ENCODE assay signal across 1 cellular context in the genomic region with DNA sequence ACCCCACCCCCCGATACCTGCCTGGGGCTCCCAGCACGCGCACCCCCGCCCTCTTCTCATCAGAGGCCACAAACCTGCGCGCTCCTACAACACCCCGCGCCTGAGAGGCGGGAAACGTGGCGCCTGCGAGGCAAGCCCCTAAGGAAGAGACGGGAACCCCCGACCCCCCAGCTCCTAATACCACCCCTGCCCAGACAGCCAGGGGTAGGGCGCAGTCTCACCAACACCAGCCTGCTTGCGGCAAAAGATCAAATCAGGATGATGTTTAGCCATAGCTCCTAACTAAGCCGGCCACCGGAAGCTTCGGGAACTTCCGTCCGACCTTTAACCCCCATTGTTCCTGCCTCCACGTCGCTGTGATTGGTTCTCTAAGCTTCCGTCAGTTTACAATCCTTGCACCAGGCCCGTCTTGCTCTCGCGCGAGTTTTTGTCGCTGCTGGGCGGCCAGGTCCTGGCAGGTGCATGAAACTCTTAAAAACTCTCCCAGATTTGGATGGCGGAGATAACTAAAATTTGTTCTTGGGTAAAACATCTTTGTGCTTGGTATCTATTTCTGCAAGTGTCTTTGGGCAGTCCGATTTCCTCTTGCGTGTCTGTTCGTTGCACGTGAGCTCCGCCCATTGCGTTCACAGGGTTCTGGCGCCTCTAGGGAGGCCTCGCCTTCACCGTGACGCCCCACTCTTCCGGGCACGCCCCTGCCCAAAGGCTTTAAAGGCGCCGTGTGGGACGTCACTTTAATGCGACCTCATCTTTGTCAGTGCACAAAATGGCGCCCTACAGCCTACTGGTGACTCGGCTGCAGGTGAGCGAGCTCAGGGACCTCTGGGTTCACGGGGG.
TF ChIP-seq lines count a peak whose summit lies in the region.

A gene (plus strand): TSS at position 737 of the 837 bp plus-strand sequence. CDS start 30 bp downstream, at position 767.
A gene with protein sequence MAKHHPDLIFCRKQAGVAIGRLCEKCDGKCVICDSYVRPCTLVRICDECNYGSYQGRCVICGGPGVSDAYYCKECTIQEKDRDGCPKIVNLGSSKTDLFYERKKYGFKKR (minus strand): TSS at position 312 of the 837 bp plus-strand sequence. CDS start 39 bp downstream, at position 273.

TF ChIP-seq in HepG2, 621 proteins besides CTCF, POLR2A, EP300 and RAD21 (continued from another document and continues in another):
- TF ChIP-seq, protein P1, sequence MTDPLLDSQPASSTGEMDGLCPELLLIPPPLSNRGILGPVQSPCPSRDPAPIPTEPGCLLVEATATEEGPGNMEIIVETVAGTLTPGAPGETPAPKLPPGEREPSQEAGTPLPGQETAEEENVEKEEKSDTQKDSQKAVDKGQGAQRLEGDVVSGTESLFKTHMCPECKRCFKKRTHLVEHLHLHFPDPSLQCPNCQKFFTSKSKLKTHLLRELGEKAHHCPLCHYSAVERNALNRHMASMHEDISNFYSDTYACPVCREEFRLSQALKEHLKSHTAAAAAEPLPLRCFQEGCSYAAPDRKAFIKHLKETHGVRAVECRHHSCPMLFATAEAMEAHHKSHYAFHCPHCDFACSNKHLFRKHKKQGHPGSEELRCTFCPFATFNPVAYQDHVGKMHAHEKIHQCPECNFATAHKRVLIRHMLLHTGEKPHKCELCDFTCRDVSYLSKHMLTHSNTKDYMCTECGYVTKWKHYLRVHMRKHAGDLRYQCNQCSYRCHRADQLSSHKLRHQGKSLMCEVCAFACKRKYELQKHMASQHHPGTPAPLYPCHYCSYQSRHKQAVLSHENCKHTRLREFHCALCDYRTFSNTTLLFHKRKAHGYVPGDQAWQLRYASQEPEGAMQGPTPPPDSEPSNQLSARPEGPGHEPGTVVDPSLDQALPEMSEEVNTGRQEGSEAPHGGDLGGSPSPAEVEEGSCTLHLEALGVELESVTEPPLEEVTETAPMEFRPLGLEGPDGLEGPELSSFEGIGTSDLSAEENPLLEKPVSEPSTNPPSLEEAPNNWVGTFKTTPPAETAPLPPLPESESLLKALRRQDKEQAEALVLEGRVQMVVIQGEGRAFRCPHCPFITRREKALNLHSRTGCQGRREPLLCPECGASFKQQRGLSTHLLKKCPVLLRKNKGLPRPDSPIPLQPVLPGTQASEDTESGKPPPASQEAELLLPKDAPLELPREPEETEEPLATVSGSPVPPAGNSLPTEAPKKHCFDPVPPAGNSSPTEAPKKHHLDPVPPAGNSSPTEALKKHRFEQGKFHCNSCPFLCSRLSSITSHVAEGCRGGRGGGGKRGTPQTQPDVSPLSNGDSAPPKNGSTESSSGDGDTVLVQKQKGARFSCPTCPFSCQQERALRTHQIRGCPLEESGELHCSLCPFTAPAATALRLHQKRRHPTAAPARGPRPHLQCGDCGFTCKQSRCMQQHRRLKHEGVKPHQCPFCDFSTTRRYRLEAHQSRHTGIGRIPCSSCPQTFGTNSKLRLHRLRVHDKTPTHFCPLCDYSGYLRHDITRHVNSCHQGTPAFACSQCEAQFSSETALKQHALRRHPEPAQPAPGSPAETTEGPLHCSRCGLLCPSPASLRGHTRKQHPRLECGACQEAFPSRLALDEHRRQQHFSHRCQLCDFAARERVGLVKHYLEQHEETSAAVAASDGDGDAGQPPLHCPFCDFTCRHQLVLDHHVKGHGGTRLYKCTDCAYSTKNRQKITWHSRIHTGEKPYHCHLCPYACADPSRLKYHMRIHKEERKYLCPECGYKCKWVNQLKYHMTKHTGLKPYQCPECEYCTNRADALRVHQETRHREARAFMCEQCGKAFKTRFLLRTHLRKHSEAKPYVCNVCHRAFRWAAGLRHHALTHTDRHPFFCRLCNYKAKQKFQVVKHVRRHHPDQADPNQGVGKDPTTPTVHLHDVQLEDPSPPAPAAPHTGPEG (CRISPR knock-in tag; IDR thresholded peaks at IDR 0.05): no peak
- TF ChIP-seq, protein P2, sequence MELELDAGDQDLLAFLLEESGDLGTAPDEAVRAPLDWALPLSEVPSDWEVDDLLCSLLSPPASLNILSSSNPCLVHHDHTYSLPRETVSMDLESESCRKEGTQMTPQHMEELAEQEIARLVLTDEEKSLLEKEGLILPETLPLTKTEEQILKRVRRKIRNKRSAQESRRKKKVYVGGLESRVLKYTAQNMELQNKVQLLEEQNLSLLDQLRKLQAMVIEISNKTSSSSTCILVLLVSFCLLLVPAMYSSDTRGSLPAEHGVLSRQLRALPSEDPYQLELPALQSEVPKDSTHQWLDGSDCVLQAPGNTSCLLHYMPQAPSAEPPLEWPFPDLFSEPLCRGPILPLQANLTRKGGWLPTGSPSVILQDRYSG (CRISPR knock-in tag; IDR thresholded peaks at IDR 0.05): 0 out of 2 replicates have a peak, but pooled peaks have one; percentile 48
- TF ChIP-seq SP1 (IDR thresholded peaks at IDR 0.05): peak; percentile 49; the same call in 1 of the 2 replicates
- TF ChIP-seq SP1 (CRISPR knock-in tag; IDR thresholded peaks at IDR 0.05): peak; percentile 98
- TF ChIP-seq, protein P3, sequence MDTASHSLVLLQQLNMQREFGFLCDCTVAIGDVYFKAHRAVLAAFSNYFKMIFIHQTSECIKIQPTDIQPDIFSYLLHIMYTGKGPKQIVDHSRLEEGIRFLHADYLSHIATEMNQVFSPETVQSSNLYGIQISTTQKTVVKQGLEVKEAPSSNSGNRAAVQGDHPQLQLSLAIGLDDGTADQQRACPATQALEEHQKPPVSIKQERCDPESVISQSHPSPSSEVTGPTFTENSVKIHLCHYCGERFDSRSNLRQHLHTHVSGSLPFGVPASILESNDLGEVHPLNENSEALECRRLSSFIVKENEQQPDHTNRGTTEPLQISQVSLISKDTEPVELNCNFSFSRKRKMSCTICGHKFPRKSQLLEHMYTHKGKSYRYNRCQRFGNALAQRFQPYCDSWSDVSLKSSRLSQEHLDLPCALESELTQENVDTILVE (CRISPR knock-in tag; IDR thresholded peaks at IDR 0.05): peak; percentile 73; the same call in 1 of the 2 replicates
- peak; percentile 18 for TF ChIP-seq AGO1 (IDR thresholded peaks at IDR 0.05; ENCODE audit: low read depth, low read length, poor library complexity, severe bottlenecking)
- no peak for TF ChIP-seq ZSCAN12 (CRISPR knock-in tag; IDR thresholded peaks at IDR 0.05)
- 0 out of 2 replicates have a peak, but pooled peaks have one; percentile 11 for TF ChIP-seq ZNF629 (CRISPR knock-in tag; conservative IDR thresholded peaks at IDR 0.05)
- TF ChIP-seq SIX4 (CRISPR knock-in tag; IDR thresholded peaks at IDR 0.05): 0 out of 2 replicates have a peak, but pooled peaks have one; percentile 46
- TF ChIP-seq ZFP82 (CRISPR knock-in tag; IDR thresholded peaks at IDR 0.05; ENCODE audit: borderline replicate concordance): no peak
- TF ChIP-seq, protein P4, sequence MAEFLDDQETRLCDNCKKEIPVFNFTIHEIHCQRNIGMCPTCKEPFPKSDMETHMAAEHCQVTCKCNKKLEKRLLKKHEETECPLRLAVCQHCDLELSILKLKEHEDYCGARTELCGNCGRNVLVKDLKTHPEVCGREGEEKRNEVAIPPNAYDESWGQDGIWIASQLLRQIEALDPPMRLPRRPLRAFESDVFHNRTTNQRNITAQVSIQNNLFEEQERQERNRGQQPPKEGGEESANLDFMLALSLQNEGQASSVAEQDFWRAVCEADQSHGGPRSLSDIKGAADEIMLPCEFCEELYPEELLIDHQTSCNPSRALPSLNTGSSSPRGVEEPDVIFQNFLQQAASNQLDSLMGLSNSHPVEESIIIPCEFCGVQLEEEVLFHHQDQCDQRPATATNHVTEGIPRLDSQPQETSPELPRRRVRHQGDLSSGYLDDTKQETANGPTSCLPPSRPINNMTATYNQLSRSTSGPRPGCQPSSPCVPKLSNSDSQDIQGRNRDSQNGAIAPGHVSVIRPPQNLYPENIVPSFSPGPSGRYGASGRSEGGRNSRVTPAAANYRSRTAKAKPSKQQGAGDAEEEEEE (CRISPR knock-in tag; IDR thresholded peaks at IDR 0.05; ENCODE audit: borderline replicate concordance): no peak
- peak; percentile 61; the same call in 1 of the 2 replicates for TF ChIP-seq KLF9 (CRISPR knock-in tag; IDR thresholded peaks at IDR 0.05; ENCODE audit: low read depth)
- TF ChIP-seq NFE2 (CRISPR knock-in tag; IDR thresholded peaks at IDR 0.05): no peak
- TF ChIP-seq ZNF790 (CRISPR knock-in tag; IDR thresholded peaks at IDR 0.05; ENCODE audit: borderline replicate concordance): no peak
- TF ChIP-seq, protein P5, sequence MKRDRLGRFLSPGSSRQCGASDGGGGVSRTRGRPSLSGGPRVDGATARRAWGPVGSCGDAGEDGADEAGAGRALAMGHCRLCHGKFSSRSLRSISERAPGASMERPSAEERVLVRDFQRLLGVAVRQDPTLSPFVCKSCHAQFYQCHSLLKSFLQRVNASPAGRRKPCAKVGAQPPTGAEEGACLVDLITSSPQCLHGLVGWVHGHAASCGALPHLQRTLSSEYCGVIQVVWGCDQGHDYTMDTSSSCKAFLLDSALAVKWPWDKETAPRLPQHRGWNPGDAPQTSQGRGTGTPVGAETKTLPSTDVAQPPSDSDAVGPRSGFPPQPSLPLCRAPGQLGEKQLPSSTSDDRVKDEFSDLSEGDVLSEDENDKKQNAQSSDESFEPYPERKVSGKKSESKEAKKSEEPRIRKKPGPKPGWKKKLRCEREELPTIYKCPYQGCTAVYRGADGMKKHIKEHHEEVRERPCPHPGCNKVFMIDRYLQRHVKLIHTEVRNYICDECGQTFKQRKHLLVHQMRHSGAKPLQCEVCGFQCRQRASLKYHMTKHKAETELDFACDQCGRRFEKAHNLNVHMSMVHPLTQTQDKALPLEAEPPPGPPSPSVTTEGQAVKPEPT (CRISPR knock-in tag; IDR thresholded peaks at IDR 0.05; ENCODE audit: low read depth): peak; percentile 71; the same call in 1 of the 2 replicates
- TF ChIP-seq, protein P6, sequence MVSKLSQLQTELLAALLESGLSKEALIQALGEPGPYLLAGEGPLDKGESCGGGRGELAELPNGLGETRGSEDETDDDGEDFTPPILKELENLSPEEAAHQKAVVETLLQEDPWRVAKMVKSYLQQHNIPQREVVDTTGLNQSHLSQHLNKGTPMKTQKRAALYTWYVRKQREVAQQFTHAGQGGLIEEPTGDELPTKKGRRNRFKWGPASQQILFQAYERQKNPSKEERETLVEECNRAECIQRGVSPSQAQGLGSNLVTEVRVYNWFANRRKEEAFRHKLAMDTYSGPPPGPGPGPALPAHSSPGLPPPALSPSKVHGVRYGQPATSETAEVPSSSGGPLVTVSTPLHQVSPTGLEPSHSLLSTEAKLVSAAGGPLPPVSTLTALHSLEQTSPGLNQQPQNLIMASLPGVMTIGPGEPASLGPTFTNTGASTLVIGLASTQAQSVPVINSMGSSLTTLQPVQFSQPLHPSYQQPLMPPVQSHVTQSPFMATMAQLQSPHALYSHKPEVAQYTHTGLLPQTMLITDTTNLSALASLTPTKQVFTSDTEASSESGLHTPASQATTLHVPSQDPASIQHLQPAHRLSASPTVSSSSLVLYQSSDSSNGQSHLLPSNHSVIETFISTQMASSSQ (IDR thresholded peaks at IDR 0.05; ENCODE audit: low read depth): peak; percentile 38; the same call in 1 of the 2 replicates
- TF ChIP-seq, protein P6 (CRISPR knock-in tag; IDR thresholded peaks at IDR 0.05; ENCODE audit: borderline replicate concordance): peak; percentile 72
- TF ChIP-seq DNMT1 (CRISPR knock-in tag; IDR thresholded peaks at IDR 0.05): no peak
- 0 out of 2 replicates have a peak, but pooled peaks have one; percentile 11 for TF ChIP-seq ZNF354B (CRISPR knock-in tag; IDR thresholded peaks at IDR 0.05)
- TF ChIP-seq BHLHE40 (IDR thresholded peaks at IDR 0.05; ENCODE audit: low read length): peak; percentile 96
- 0 out of 2 replicates have a peak, but pooled peaks have one; percentile 43 for TF ChIP-seq ZNF550 (CRISPR knock-in tag; IDR thresholded peaks at IDR 0.05; ENCODE audit: borderline replicate concordance)
- TF ChIP-seq AHR (CRISPR knock-in tag; IDR thresholded peaks at IDR 0.05): peak; percentile 69; the same call in 1 of the 2 replicates
- TF ChIP-seq, protein P7, sequence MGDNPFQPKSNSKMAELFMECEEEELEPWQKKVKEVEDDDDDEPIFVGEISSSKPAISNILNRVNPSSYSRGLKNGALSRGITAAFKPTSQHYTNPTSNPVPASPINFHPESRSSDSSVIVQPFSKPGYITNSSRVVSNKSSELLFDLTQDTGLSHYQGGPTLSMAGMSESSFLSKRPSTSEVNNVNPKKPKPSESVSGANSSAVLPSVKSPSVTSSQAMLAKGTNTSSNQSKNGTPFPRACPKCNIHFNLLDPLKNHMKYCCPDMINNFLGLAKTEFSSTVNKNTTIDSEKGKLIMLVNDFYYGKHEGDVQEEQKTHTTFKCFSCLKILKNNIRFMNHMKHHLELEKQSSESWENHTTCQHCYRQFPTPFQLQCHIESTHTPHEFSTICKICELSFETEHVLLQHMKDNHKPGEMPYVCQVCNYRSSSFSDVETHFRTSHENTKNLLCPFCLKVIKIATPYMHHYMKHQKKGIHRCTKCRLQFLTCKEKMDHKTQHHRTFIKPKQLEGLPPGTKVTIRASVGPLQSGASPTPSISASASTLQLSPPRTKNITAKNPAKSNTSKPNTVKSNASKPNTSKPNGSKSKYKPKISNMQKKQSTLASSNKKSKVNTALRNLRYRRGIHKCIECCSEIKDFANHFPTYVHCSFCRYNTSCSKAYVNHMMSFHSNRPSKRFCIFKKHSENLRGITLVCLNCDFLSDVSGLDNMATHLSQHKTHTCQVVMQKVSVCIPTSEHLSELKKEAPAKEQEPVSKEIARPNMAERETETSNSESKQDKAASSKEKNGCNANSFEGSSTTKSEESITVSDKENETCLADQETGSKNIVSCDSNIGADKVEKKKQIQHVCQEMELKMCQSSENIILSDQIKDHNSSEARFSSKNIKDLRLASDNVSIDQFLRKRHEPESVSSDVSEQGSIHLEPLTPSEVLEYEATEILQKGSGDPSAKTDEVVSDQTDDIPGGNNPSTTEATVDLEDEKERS (CRISPR knock-in tag; IDR thresholded peaks at IDR 0.05): peak; percentile 84; the same call in 1 of the 2 replicates
- TF ChIP-seq, protein P8, sequence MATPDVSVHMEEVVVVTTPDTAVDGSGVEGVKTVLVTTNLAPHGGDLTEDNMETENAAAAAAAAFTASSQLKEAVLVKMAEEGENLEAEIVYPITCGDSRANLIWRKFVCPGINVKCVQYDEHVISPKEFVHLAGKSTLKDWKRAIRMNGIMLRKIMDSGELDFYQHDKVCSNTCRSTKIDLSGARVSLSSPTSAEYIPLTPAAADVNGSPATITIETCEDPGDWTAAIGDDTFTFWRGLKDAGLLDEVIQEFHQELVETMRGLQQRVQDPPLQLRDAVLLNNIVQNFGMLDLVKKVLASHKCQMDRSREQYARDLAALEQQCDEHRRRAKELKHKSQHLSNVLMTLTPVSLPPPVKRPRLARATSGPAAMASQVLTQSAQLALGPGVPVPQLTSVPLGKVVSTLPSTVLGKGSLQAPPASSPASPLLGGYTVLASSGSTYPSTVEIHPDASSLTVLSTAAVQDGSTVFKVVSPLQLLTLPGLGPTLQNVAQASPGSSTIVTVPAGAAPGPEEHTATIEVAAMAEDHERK (CRISPR knock-in tag; IDR thresholded peaks at IDR 0.05; ENCODE audit: low read depth): peak; percentile 59
- TF ChIP-seq MED1 (CRISPR knock-in tag; IDR thresholded peaks at IDR 0.05): peak; percentile 39; the same call in 1 of the 2 replicates
- TF ChIP-seq EZH2 (conservative IDR thresholded peaks at IDR 0.05; ENCODE audit: low read depth, low read length): no peak
- TF ChIP-seq TBX3 (IDR thresholded peaks at IDR 0.05; ENCODE audit: borderline replicate concordance): peak; percentile 87
- TF ChIP-seq NFYB (CRISPR knock-in tag; IDR thresholded peaks at IDR 0.05): peak; percentile 97
